ENCODE assay signal across 8 cellular contexts in the genomic region with DNA sequence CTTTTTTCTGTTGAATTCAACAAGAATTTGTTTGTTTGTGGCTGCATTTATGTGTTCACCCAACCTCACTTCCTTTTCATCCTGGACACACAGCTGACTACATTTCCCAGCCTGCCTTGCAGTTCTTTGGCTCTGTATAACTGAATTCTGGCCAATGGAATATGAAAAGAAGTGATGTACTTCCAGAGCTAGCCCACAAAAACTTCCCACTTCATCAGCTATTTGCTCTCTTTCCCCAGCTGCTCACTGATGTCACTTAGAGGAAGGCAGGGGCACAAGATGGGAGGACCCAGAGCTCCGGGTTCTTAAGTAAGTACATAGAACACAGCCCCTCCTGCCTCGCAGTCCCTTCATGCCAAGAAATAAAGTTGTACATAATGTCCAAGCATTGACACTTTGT.
A peak's percentile ranks its signal among the peaks of the same experiment; 100 is the strongest.
DNase-seq lines count a peak whose midpoint lies in the region; ATAC-seq, FAIRE-seq and TF ChIP-seq lines count a peak whose summit lies in the region.

No MANE protein-coding gene starts in this region.

- H3K9ac ChIP-seq in adipocyte (ENCODE audit: low read length), result peak overlapping the region; percentile 93
- H3K9ac ChIP-seq in skeletal muscle satellite cell (ENCODE audit: low read depth, low read length), result peak overlapping the region; percentile 79

- peak; percentile 5 for FAIRE-seq in GM12891 (lab: Jason Lieb, UNC)

- H3K27me3 ChIP-seq in adipocyte (replicated peaks; ENCODE audit: control insufficient read depth, insufficient read depth, low read length) (no peaks in the 10 kb centered on the region), skeletal muscle satellite cell (ENCODE audit: control insufficient read depth, insufficient read depth, low read length) (no peaks in the 10 kb centered on the region)
- H3K27me3 ChIP-seq in naive thymus-derived CD4-positive, alpha-beta T cell (ENCODE audit: control insufficient read depth in 2 of 2, insufficient read depth in 2 of 2, low read length in 2 of 2), result no peaks in the 10 kb centered on the region

- CTCF ChIA-PET in naive thymus-derived CD4-positive, alpha-beta T cell (lab: Charles Lee), result interaction anchor here (0.6 to 1.1 kb wide), 2 partner anchors 8 to 272 kb away, joined by 3 read pairs; no protein-coding TSS in a partner anchor

- intact Hi-C loops in left ventricle myocardium superior (cut with micrococcal nuclease), result loop anchor here (10.0 kb wide), 1 partner anchor 277 kb away; a partner anchor contains a TSS
- intact Hi-C loops in naive thymus-derived CD4-positive, alpha-beta T cell (cut with micrococcal nuclease), result no loop called here

- no peaks in the 10 kb centered on the region for H3K27me3 Mint-ChIP-seq in naive thymus-derived CD4-positive, alpha-beta T cell

- peaks cover 0 to 8% (median 0%) of the 10 kb centered on the region in 11 donors for H3K9me3 Mint-ChIP-seq in naive thymus-derived CD4-positive, alpha-beta T cell

- H3K4me1 ChIP-seq in adipocyte (ENCODE audit: control insufficient read depth, insufficient read depth, low read length) (peaks cover 32% of the 10 kb centered on the region), skeletal muscle satellite cell (ENCODE audit: control insufficient read depth, insufficient read depth, low read length) (peaks cover 15% of the 10 kb centered on the region)
- H3K4me1 ChIP-seq in naive thymus-derived CD4-positive, alpha-beta T cell (ENCODE audit: control insufficient read depth in 2 of 2, insufficient read depth in 2 of 2, low read length in 2 of 2), result peaks cover 16 to 22% of the 10 kb centered on the region in 2 donors

- H3K4me3 ChIP-seq in adipocyte (ENCODE audit: low read length), result peak overlapping the region; percentile 88
- peak overlapping the region; percentile 67 for H3K4me3 ChIP-seq in skeletal muscle satellite cell (ENCODE audit: low read length)
- no peak overlapping the region for H3K4me3 ChIP-seq in naive thymus-derived CD4-positive, alpha-beta T cell (ENCODE audit: low read length)

- H3K4me2 ChIP-seq in skeletal muscle satellite cell (ENCODE audit: low read length), result peak overlapping the region; percentile 81

- ATAC-seq in left ventricle myocardium superior, result peak; percentile 79
- ATAC-seq in HG03457 (IDR thresholded peaks at IDR 0.05; ENCODE audit: unreplicated experiment), result no peak
- no peak for ATAC-seq in naive thymus-derived CD4-positive, alpha-beta T cell
- no peak for ATAC-seq in GM21737 (IDR thresholded peaks at IDR 0.05; ENCODE audit: unreplicated experiment)

- H3K4me1 Mint-ChIP-seq in naive thymus-derived CD4-positive, alpha-beta T cell, result peaks cover 14 to 43% (median 37%) of the 10 kb centered on the region in 7 donors

- DNase-seq in GM12891 (ENCODE audit: insufficient read length, low spot score) (no peak), adipocyte (ENCODE audit: low read depth) (peak; percentile 95), left ventricle myocardium superior (peak; percentile 66)
- no peak for DNase-seq in activated CD4-positive, alpha-beta T cell treated with anti-CD3 and anti-CD28 coated beads for 1 hour
- DNase-seq in naive thymus-derived CD4-positive, alpha-beta T cell, result no peak

- TF ChIP-seq POLR2A in GM12891 (IDR thresholded peaks at IDR 0.05; ENCODE audit: low read depth, low read length), result no peak

- POLR2A ChIA-PET in naive thymus-derived CD4-positive, alpha-beta T cell (lab: Charles Lee), result interaction anchor here (0.5 to 2.2 kb wide), 3 partner anchors 9 to 310 kb away, joined by 3 to 5 read pairs (median 4); a partner anchor contains a TSS

- peak overlapping the region in 4 of 9 donors; percentile 53 to 89 (median 76) for H3K27ac Mint-ChIP-seq in naive thymus-derived CD4-positive, alpha-beta T cell

- H3K9me3 ChIP-seq in adipocyte (ENCODE audit: control insufficient read depth, low read length) (peaks cover 5% of the 10 kb centered on the region), skeletal muscle satellite cell (replicated peaks; ENCODE audit: low read length) (no peaks in the 10 kb centered on the region)
- no peaks in the 10 kb centered on the region for H3K9me3 ChIP-seq in naive thymus-derived CD4-positive, alpha-beta T cell (ENCODE audit: control insufficient read depth in 2 of 3, low read length in 3 of 3)

- H3K36me3 ChIP-seq in adipocyte (ENCODE audit: control insufficient read depth, insufficient read depth, low read length, severe bottlenecking), result no peaks in the 10 kb centered on the region
- no peaks in the 10 kb centered on the region for H3K36me3 ChIP-seq in skeletal muscle satellite cell (ENCODE audit: insufficient read depth, low read length)
- H3K36me3 ChIP-seq in naive thymus-derived CD4-positive, alpha-beta T cell (ENCODE audit: control insufficient read depth in 2 of 3, insufficient read depth in 3 of 3, low read length in 3 of 3), result no peaks in the 10 kb centered on the region

- no peak overlapping the region for H3K4me3 Mint-ChIP-seq in naive thymus-derived CD4-positive, alpha-beta T cell

- H3K27ac ChIP-seq in naive thymus-derived CD4-positive, alpha-beta T cell (ENCODE audit: low read depth, low read length), result no peak overlapping the region

- H3K36me3 Mint-ChIP-seq in naive thymus-derived CD4-positive, alpha-beta T cell, result peaks cover 0 to 14% (median 5%) of the 10 kb centered on the region in 5 donors

TF ChIP-seq in GM12891, 5 proteins besides CTCF, POLR2A, EP300 and RAD21:
- TF ChIP-seq POU2F2 (IDR thresholded peaks at IDR 0.05; ENCODE audit: low read depth, low read length) (no peak), POLR2AphosphoS5 (IDR thresholded peaks at IDR 0.05; ENCODE audit: low read depth, low read length) (no peak), TAF1 (IDR thresholded peaks at IDR 0.05; ENCODE audit: low read depth, low read length) (no peak), SPI1 (IDR thresholded peaks at IDR 0.05; ENCODE audit: low read depth, low read length) (no peak), PAX5 (IDR thresholded peaks at IDR 0.05; ENCODE audit: insufficient read depth, low read length, severe bottlenecking) (no peak)

Comparison
In these comparisons a context has a peak if more than half of its experiments do, and no peak if none do; other contexts are left out.
1. DNase-seq: peak in adipocyte (single experiment) and left ventricle myocardium superior (single experiment); none in GM12891 (single experiment), activated CD4-positive, alpha-beta T cell treated with anti-CD3 and anti-CD28 coated beads for 1 hour (single experiment) and naive thymus-derived CD4-positive, alpha-beta T cell (0 of 9).